ENCODE assay signal across 8 cellular contexts in genomic region chr10:79446451-79447020, GRCh38.
DNase-seq lines count a peak whose midpoint lies in the region; ATAC-seq and TF ChIP-seq lines count a peak whose summit lies in the region.

No MANE protein-coding gene starts in this region.

- no peak for TF ChIP-seq CTCF in tibial artery (IDR thresholded peaks at IDR 0.05)

- no peaks in the 10 kb centered on the region for H3K27me3 ChIP-seq in tibial artery

- peak overlapping the region; percentile 87 to 94 for H3K27ac ChIP-seq in tibial artery

- H3K4me3 Mint-ChIP-seq in dendritic cell treated with granulocyte-macrophage colony-stimulating factor and Interleukin-4, amounts not matched to agents 40 ng/mL and 50 ng/mL, for 4 days, result peak overlapping the region; percentile 63
- peak overlapping the region; percentile 84 for H3K4me3 Mint-ChIP-seq in memory B cell

- no peaks in the 10 kb centered on the region for H3K36me3 ChIP-seq in tibial artery

- ATAC-seq in memory B cell (ENCODE audit: low read depth), result no peak
- ATAC-seq in GM21717 (IDR thresholded peaks at IDR 0.05; ENCODE audit: unreplicated experiment), result no peak

- H3K4me1 Mint-ChIP-seq in dendritic cell treated with granulocyte-macrophage colony-stimulating factor and Interleukin-4, amounts not matched to agents 40 ng/mL and 50 ng/mL, for 4 days (ENCODE audit: low read depth), result peaks cover 42% of the 10 kb centered on the region
- peaks cover 21% of the 10 kb centered on the region for H3K4me1 Mint-ChIP-seq in memory B cell

- H3K4me3 ChIP-seq in tibial artery, result peak overlapping the region; percentile 73 to 94

- no peaks in the 10 kb centered on the region for H3K9me3 ChIP-seq in tibial artery

- peak overlapping the region; percentile 64 for H3K27ac Mint-ChIP-seq in dendritic cell treated with granulocyte-macrophage colony-stimulating factor and Interleukin-4, amounts not matched to agents 40 ng/mL and 50 ng/mL, for 4 days
- peak overlapping the region; percentile 7 for H3K27ac Mint-ChIP-seq in memory B cell

- H3K4me1 ChIP-seq in tibial artery, result peaks cover 0 to 35% (median 26%) of the 10 kb centered on the region in 4 donors

- intact Hi-C loops in dendritic cell treated with granulocyte-macrophage colony-stimulating factor and Interleukin-4, amounts not matched to agents 40 ng/mL and 50 ng/mL, for 4 days (cut with micrococcal nuclease), result no loop called here
- intact Hi-C loops in tibial artery (cut with DNase I; ENCODE audit: low total_unique reads), result loop anchor here (5.0 to 10.0 kb wide), 3 partner anchors 44 to 202 kb away; no protein-coding TSS in a partner anchor

- no peaks in the 10 kb centered on the region for H3K36me3 Mint-ChIP-seq in dendritic cell treated with granulocyte-macrophage colony-stimulating factor and Interleukin-4, amounts not matched to agents 40 ng/mL and 50 ng/mL, for 4 days (ENCODE audit: low read depth)
- no peaks in the 10 kb centered on the region for H3K36me3 Mint-ChIP-seq in memory B cell

- peaks cover 29% of the 10 kb centered on the region for H3K27me3 Mint-ChIP-seq in dendritic cell treated with granulocyte-macrophage colony-stimulating factor and Interleukin-4, amounts not matched to agents 40 ng/mL and 50 ng/mL, for 4 days
- H3K27me3 Mint-ChIP-seq in memory B cell, result peaks cover 1% of the 10 kb centered on the region

- H3K9me3 Mint-ChIP-seq in dendritic cell treated with granulocyte-macrophage colony-stimulating factor and Interleukin-4, amounts not matched to agents 40 ng/mL and 50 ng/mL, for 4 days, result no peaks in the 10 kb centered on the region
- H3K9me3 Mint-ChIP-seq in memory B cell, result no peaks in the 10 kb centered on the region

- peak; percentile 38 for DNase-seq in EL
- DNase-seq in T follicular helper cell (ENCODE audit: low read depth), result peak; percentile 24
- peak in 1 of 2 donors; percentile 32 for DNase-seq in memory B cell (ENCODE audit: low spot score in 2 of 2)
- DNase-seq in tibial artery, result peak; percentile 70 to 90
- no peak for DNase-seq in SIG-M5 treated with dmso at 0.1 percent for 504 hours (lab: John Stamatoyannopoulos, UW; ENCODE audit: unreplicated experiment)
- no peak for DNase-seq in NCI-H2081 (lab: John Stamatoyannopoulos, UW)

Comparison
In these comparisons a context has a peak if more than half of its experiments do, and no peak if none do; other contexts are left out.
1. DNase-seq: peak in EL (single experiment), T follicular helper cell (single experiment) and tibial artery (2 of 2); none in SIG-M5 treated with dmso at 0.1 percent for 504 hours (single experiment) and NCI-H2081 (0 of 2).